Comparison of ENCODE assay signal across 8 cellular contexts in the genomic region with DNA sequence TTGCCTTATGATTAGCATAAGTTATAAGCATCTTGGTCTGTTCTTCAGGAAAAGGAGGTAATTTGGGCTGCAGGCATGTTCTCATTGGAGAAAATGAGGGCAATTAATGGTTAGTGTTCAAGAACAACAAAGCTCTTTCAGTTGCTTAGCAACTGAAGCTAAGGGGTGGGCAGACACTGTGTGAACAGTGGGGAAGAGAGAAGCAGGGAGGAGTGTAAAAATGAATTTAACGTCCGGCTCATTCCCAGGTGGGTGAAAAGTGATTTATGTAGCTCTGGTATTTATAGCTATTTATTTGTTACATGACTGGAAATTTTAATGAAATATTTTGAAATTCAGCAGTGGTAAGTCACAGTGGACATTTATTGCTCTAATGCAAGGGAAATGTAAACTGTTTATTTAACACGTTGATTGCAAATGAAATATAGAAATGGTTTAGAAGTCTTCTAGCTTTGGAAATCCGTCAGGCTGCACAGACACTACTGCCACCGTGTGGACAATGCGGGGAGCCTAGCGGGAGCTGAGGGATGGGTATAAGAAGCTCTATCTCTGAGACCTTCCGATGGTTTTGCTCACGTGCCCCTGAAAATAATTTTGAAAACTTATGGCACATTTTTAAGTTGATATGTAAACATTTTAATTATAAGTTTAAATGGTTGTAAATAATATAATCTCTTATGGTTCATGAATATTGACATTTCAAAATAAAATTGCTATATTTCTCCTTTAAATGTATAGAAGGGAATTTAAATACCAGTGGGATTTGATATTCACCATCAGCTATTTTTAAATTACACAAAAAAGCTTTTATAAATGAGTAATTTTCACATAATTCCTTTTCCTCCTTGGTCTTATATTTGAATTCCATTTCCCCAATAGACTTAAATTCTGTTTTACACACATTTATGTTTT. TPM values are rescaled to one million over a fixed set of nuclear protein-coding genes. Genes with fewer than 3 reads are reported as not detected.
A peak's percentile ranks its signal among the peaks of the same experiment; 100 is the strongest.
DNase-seq lines count a peak whose midpoint lies in the region; ATAC-seq and TF ChIP-seq lines count a peak whose summit lies in the region.

No MANE protein-coding gene starts in this region.

- H3K4me3 Mint-ChIP-seq in chondrocyte (ENCODE audit: unreplicated experiment): peak overlapping the region; percentile 59

- peak; percentile 96 for TF ChIP-seq CTCF in C4-2B (conservative IDR thresholded peaks at IDR 0.05)
- peak; percentile 99 for TF ChIP-seq CTCF in chondrocyte (IDR thresholded peaks at IDR 0.05)

- H3K4me1 Mint-ChIP-seq in chondrocyte (ENCODE audit: low read depth): peaks cover 10% of the 10 kb centered on the region

- no peaks in the 10 kb centered on the region for H3K9me3 Mint-ChIP-seq in chondrocyte (ENCODE audit: low read depth)

- no peaks in the 10 kb centered on the region for H3K27me3 Mint-ChIP-seq in chondrocyte (ENCODE audit: low read depth)

- H3K27ac Mint-ChIP-seq in chondrocyte (ENCODE audit: unreplicated experiment): no peak overlapping the region

- no peak overlapping the region for H3K27ac ChIP-seq in C4-2B

- H3K36me3 Mint-ChIP-seq in chondrocyte (ENCODE audit: low read depth): no peaks in the 10 kb centered on the region

- DNase-seq in NCI-H345 treated with DMSO at 0.1 percent for 48 hours (lab: John Stamatoyannopoulos, UW; ENCODE audit: unreplicated experiment) (peak; percentile 78), chondrocyte (ENCODE audit: low spot score) (no peak), left lobe of liver (ENCODE audit: low spot score) (peak; percentile 69)
- peak; percentile 40 for DNase-seq in activated CD4-positive, alpha-beta T cell treated with anti-CD3 and anti-CD28 coated beads for 1 hour
- DNase-seq in stimulated activated CD4-positive, alpha-beta T cell treated with anti-CD3 and anti-CD28 coated beads, Interleukin-4, amount 100 ng/mL, for 24 hours: peak; percentile 74

- ATAC-seq in GM19324 (IDR thresholded peaks at IDR 0.05; ENCODE audit: low FRiP score, unreplicated experiment) (peak; percentile 86), HG03378 (IDR thresholded peaks at IDR 0.05; ENCODE audit: unreplicated experiment) (peak; percentile 93), left lobe of liver (peak; percentile 97)

RNA-seq across cellular contexts. Expression of a gene that starts 54.5 kb away (rescaled TPM):
- total RNA-seq in chondrocyte (2.0 to 5.0 TPM (median 2.8 TPM) in 3 replicates), left lobe of liver (0.18 TPM)
